ENCODE assay signal across 27 cellular contexts in genomic region chr13:20990910-20991525, GRCh38.
DNase-seq lines count a peak whose midpoint lies in the region; ATAC-seq and TF ChIP-seq lines count a peak whose summit lies in the region.
"Had no signal": no experiment of that assay in that cellular context is flagged by ENCODE, and none has a peak within 500 bp of the region (broad histone marks: within the 10 kb centered on the region; RNA-seq: fewer than 3 reads in every experiment).

No MANE protein-coding gene starts in this region.

- H3K27me3 Mint-ChIP-seq in T-helper 17 cell: peaks cover 4% of the 10 kb centered on the region
- H3K27me3 Mint-ChIP-seq in activated CD4-positive, alpha-beta T cell treated with anti-CD3 and anti-CD28 coated beads, Interleukin-2, amount 10 ng/mL, durations not matched to agents 24 days and 14 days: peaks cover 6% of the 10 kb centered on the region
- H3K27me3 Mint-ChIP-seq: activated naive CD8-positive, alpha-beta T cell treated with anti-CD3 and anti-CD28 coated beads for 36 hours had no signal

- ATAC-seq in Right ventricle myocardium inferior: no peak
- no peak for ATAC-seq in right cardiac atrium
- no peak for ATAC-seq in T-helper 17 cell
- ATAC-seq in stimulated activated effector memory CD8-positive, alpha-beta T cell treated with anti-CD3 and anti-CD28 coated beads, Interleukin-12 subunit alpha, Interleukin-12 subunit beta, amount 100 ng/mL, for 72 hours: no peak
- ATAC-seq: activated CD4-positive, alpha-beta T cell treated with anti-CD3 and anti-CD28 coated beads for 36 hours; pancreas; stimulated activated memory B cell treated with anti-CD40 and anti-IgM and Interleukin-4, amounts not matched to agents 10 μg/mL and 1 μg/mL and 100 μg/mL, for 72 hours had no signal

- WGBS in right cardiac atrium: 92% methylated on average over 14 of the region's 14 CpGs

- H3K9me3 Mint-ChIP-seq in stimulated activated effector memory CD8-positive, alpha-beta T cell treated with anti-CD3 and anti-CD28 coated beads, Interleukin-12 subunit alpha, Interleukin-12 subunit beta, amount 100 ng/mL, for 72 hours: no peaks in the 10 kb centered on the region
- H3K9me3 Mint-ChIP-seq in activated CD4-positive, alpha-beta T cell treated with anti-CD3 and anti-CD28 coated beads, Interleukin-2, amount 10 ng/mL, durations not matched to agents 24 days and 14 days: no peaks in the 10 kb centered on the region
- H3K9me3 Mint-ChIP-seq: activated naive CD8-positive, alpha-beta T cell treated with anti-CD3 and anti-CD28 coated beads for 36 hours; CD4-positive, alpha-beta memory T cell; nephron; stimulated activated memory B cell treated with anti-CD40 and anti-IgM and Interleukin-4, amounts not matched to agents 10 μg/mL and 1 μg/mL and 100 μg/mL, for 72 hours; T-helper 1 cell treated with Interleukin-12 subunit alpha and Interleukin-12 subunit beta and Interleukin-4 antibody, amounts not matched to agents 30 μg/mL and 1 μg/mL, for 36 hours had no signal

- no peak overlapping the region for H3K27ac ChIP-seq in right cardiac atrium (ENCODE audit: low read length)
- no peak overlapping the region for H3K27ac ChIP-seq in right atrium auricular region
- H3K27ac ChIP-seq: pancreas, SK-N-MC had no signal

- peaks cover 53% of the 10 kb centered on the region for H3K36me3 ChIP-seq in right atrium auricular region

- H3K4me3 Mint-ChIP-seq in T-helper 17 cell: no peak overlapping the region
- H3K4me3 Mint-ChIP-seq in stimulated activated effector memory CD8-positive, alpha-beta T cell treated with anti-CD3 and anti-CD28 coated beads, Interleukin-12 subunit alpha, Interleukin-12 subunit beta, amount 100 ng/mL, for 72 hours: no peak overlapping the region
- no peak overlapping the region for H3K4me3 Mint-ChIP-seq in activated CD4-positive, alpha-beta T cell treated with anti-CD3 and anti-CD28 coated beads, Interleukin-2, amount 10 ng/mL, durations not matched to agents 24 days and 14 days
- H3K4me3 Mint-ChIP-seq: activated CD4-positive, alpha-beta T cell treated with anti-CD3 and anti-CD28 coated beads for 36 hours; activated naive CD8-positive, alpha-beta T cell treated with anti-CD3 and anti-CD28 coated beads for 36 hours; CD4-positive, alpha-beta memory T cell; nephron; stimulated activated memory B cell treated with anti-CD40 and anti-IgM and Interleukin-4, amounts not matched to agents 10 μg/mL and 1 μg/mL and 100 μg/mL, for 72 hours; T-helper 1 cell treated with Interleukin-12 subunit alpha and Interleukin-12 subunit beta and Interleukin-4 antibody, amounts not matched to agents 30 μg/mL and 1 μg/mL, for 36 hours had no signal

- no peak for TF ChIP-seq CTCF in right atrium auricular region (IDR thresholded peaks at IDR 0.05)

- intact Hi-C loops in Right ventricle myocardium inferior (cut with DNase I) (loop anchor here (10.0 kb wide), 1 partner anchor 64 kb away; no protein-coding TSS in a partner anchor), right cardiac atrium (cut with DNase I) (loop anchor here in 1 of 4 donors (10.0 kb wide), 1 partner anchor 64 kb away; no protein-coding TSS in a partner anchor)
- intact Hi-C loops in activated CD4-positive, alpha-beta T cell treated with anti-CD3 and anti-CD28 coated beads, Interleukin-2, amount 10 ng/mL, durations not matched to agents 24 days and 14 days (cut with micrococcal nuclease): no loop called here

- no peak overlapping the region for H3K4me3 ChIP-seq in right cardiac atrium (ENCODE audit: low read length)
- no peak overlapping the region for H3K4me3 ChIP-seq in right atrium auricular region
- H3K4me3 ChIP-seq: lung, pancreas, SK-N-MC had no signal

- H3K27ac Mint-ChIP-seq in T-helper 17 cell: peak overlapping the region; percentile 53
- peak overlapping the region; percentile 79 for H3K27ac Mint-ChIP-seq in stimulated activated effector memory CD8-positive, alpha-beta T cell treated with anti-CD3 and anti-CD28 coated beads, Interleukin-12 subunit alpha, Interleukin-12 subunit beta, amount 100 ng/mL, for 72 hours
- no peak overlapping the region for H3K27ac Mint-ChIP-seq in activated CD4-positive, alpha-beta T cell treated with anti-CD3 and anti-CD28 coated beads, Interleukin-2, amount 10 ng/mL, durations not matched to agents 24 days and 14 days
- H3K27ac Mint-ChIP-seq: activated CD4-positive, alpha-beta T cell treated with anti-CD3 and anti-CD28 coated beads for 36 hours; activated naive CD8-positive, alpha-beta T cell treated with anti-CD3 and anti-CD28 coated beads for 36 hours; nephron; stimulated activated memory B cell treated with anti-CD40 and anti-IgM and Interleukin-4, amounts not matched to agents 10 μg/mL and 1 μg/mL and 100 μg/mL, for 72 hours; T-helper 1 cell treated with Interleukin-12 subunit alpha and Interleukin-12 subunit beta and Interleukin-4 antibody, amounts not matched to agents 30 μg/mL and 1 μg/mL, for 36 hours had no signal

- H3K36me3 Mint-ChIP-seq in T-helper 17 cell (ENCODE audit: low read depth): peaks cover 4% of the 10 kb centered on the region
- peaks cover 34% of the 10 kb centered on the region for H3K36me3 Mint-ChIP-seq in stimulated activated effector memory CD8-positive, alpha-beta T cell treated with anti-CD3 and anti-CD28 coated beads, Interleukin-12 subunit alpha, Interleukin-12 subunit beta, amount 100 ng/mL, for 72 hours
- H3K36me3 Mint-ChIP-seq in activated CD4-positive, alpha-beta T cell treated with anti-CD3 and anti-CD28 coated beads, Interleukin-2, amount 10 ng/mL, durations not matched to agents 24 days and 14 days (ENCODE audit: low read depth): no peaks in the 10 kb centered on the region
- H3K36me3 Mint-ChIP-seq: activated naive CD8-positive, alpha-beta T cell treated with anti-CD3 and anti-CD28 coated beads for 36 hours; stimulated activated memory B cell treated with anti-CD40 and anti-IgM and Interleukin-4, amounts not matched to agents 10 μg/mL and 1 μg/mL and 100 μg/mL, for 72 hours had no signal

- H3K4me1 ChIP-seq in right cardiac atrium (ENCODE audit: control insufficient read depth, insufficient read depth, low read length) (no peaks in the 10 kb centered on the region), right atrium auricular region (peaks cover 0 to 4% of the 10 kb centered on the region in 2 donors)
- H3K4me1 ChIP-seq: pancreas had no signal

- DNase-seq in Right ventricle myocardium inferior (ENCODE audit: missing footprints) (peak; percentile 68), right cardiac atrium (no peak), T-helper 17 cell (no peak), right atrium auricular region (ENCODE audit: low spot score) (peak; percentile 54), NCI-H446 treated with DMSO at 0.1 percent for 48 hours (lab: John Stamatoyannopoulos, UW) (no peak)
- no peak for DNase-seq in stimulated activated effector memory CD8-positive, alpha-beta T cell treated with anti-CD3 and anti-CD28 coated beads, Interleukin-12 subunit alpha, Interleukin-12 subunit beta, amount 100 ng/mL, for 72 hours (ENCODE audit: low spot score in 2 of 2)
- no peak for DNase-seq in activated CD4-positive, alpha-beta T cell treated with anti-CD3 and anti-CD28 coated beads, Interleukin-2, amount 10 ng/mL, durations not matched to agents 24 days and 14 days
- DNase-seq in activated CD4-positive, CD25-positive, alpha-beta regulatory T cell (lab: John Stamatoyannopoulos, UW): no peak
- DNase-seq: activated CD4-positive, alpha-beta T cell treated with anti-CD3 and anti-CD28 coated beads for 36 hours; activated effector memory CD4-positive, alpha-beta T cell treated with Interleukin-2 at 50 U/mL for 16 hours; activated naive CD8-positive, alpha-beta T cell treated with anti-CD3 and anti-CD28 coated beads for 36 hours; activated T-cell treated with anti-CD3 and anti-CD28 coated beads for 4 hours; aorta; CD4-positive, alpha-beta memory T cell; EL; KG1; NCI-H1417; NCI-H774; stimulated activated CD4-positive, alpha-beta T cell treated with anti-CD3 and anti-CD28 coated beads, Interleukin-12 subunit alpha, Interleukin-12 subunit beta, amount 100 ng/mL, for 4 hours; stimulated activated CD4-positive, alpha-beta T cell treated with anti-CD3 and anti-CD28 coated beads, Interleukin-4, amount 100 ng/mL, for 1 hour; substantia nigra had no signal

- no peaks in the 10 kb centered on the region for H3K27me3 ChIP-seq in right cardiac atrium (ENCODE audit: control insufficient read depth, insufficient read depth)
- H3K27me3 ChIP-seq in right atrium auricular region: no peaks in the 10 kb centered on the region
- H3K27me3 ChIP-seq: pancreas had no signal

- no peaks in the 10 kb centered on the region for H3K9me3 ChIP-seq in right cardiac atrium (ENCODE audit: control insufficient read depth, low read length)
- H3K9me3 ChIP-seq in T-helper 17 cell (ENCODE audit: control insufficient read depth, low read length, poor library complexity, severe bottlenecking): no peaks in the 10 kb centered on the region
- H3K9me3 ChIP-seq in right atrium auricular region: no peaks in the 10 kb centered on the region
- H3K9me3 ChIP-seq: pancreas had no signal

- H3K4me1 Mint-ChIP-seq in T-helper 17 cell: peaks cover 21% of the 10 kb centered on the region
- H3K4me1 Mint-ChIP-seq in stimulated activated effector memory CD8-positive, alpha-beta T cell treated with anti-CD3 and anti-CD28 coated beads, Interleukin-12 subunit alpha, Interleukin-12 subunit beta, amount 100 ng/mL, for 72 hours: peaks cover 15% of the 10 kb centered on the region
- peaks cover 6% of the 10 kb centered on the region for H3K4me1 Mint-ChIP-seq in activated CD4-positive, alpha-beta T cell treated with anti-CD3 and anti-CD28 coated beads, Interleukin-2, amount 10 ng/mL, durations not matched to agents 24 days and 14 days
- H3K4me1 Mint-ChIP-seq: activated CD4-positive, alpha-beta T cell treated with anti-CD3 and anti-CD28 coated beads for 36 hours; activated naive CD8-positive, alpha-beta T cell treated with anti-CD3 and anti-CD28 coated beads for 36 hours; stimulated activated memory B cell treated with anti-CD40 and anti-IgM and Interleukin-4, amounts not matched to agents 10 μg/mL and 1 μg/mL and 100 μg/mL, for 72 hours had no signal

Comparison
In these comparisons a context has a peak if more than half of its experiments do, and no peak if none do; other contexts are left out.
1. DNase-seq: peak in Right ventricle myocardium inferior (single experiment) and right atrium auricular region (single experiment); none in right cardiac atrium (0 of 3), T-helper 17 cell (0 of 3), stimulated activated effector memory CD8-positive, alpha-beta T cell treated with anti-CD3 and anti-CD28 coated beads, Interleukin-12 subunit alpha, Interleukin-12 subunit beta, amount 100 ng/mL, for 72 hours (0 of 2), NCI-H446 treated with DMSO at 0.1 percent for 48 hours (single experiment), activated CD4-positive, alpha-beta T cell treated with anti-CD3 and anti-CD28 coated beads, Interleukin-2, amount 10 ng/mL, durations not matched to agents 24 days and 14 days (single experiment) and activated CD4-positive, CD25-positive, alpha-beta regulatory T cell (0 of 4).